16 cellular contexts compared by ENCODE assay signal in genomic region chr10:90222939-90223338, GRCh38.
DNase-seq lines count a peak whose midpoint lies in the region; ATAC-seq, FAIRE-seq and TF ChIP-seq lines count a peak whose summit lies in the region.
"Had no signal": no experiment of that assay in that cellular context is flagged by ENCODE, and none has a peak within 500 bp of the region (broad histone marks: within the 10 kb centered on the region; RNA-seq: fewer than 3 reads in every experiment).

No MANE protein-coding gene starts in this region.

- H2BK20ac ChIP-seq in H1 (ENCODE audit: low read length): no peak overlapping the region

- H2BK15ac ChIP-seq in H1 (ENCODE audit: low read length) (no peak overlapping the region), mesenchymal stem cell (ENCODE audit: low read depth, poor library complexity, severe bottlenecking) (peak overlapping the region; percentile 19)

- CTCF ChIA-PET in PC-9 (lab: Charles Lee): no interaction called here
- CTCF ChIA-PET in H1 (lab: Charles Lee; ENCODE audit: partially characterized antibody): no interaction called here

- no peaks in the 10 kb centered on the region for H3K9me2 ChIP-seq in PC-9 (ENCODE audit: insufficient read depth)

- H3K79me2 ChIP-seq in ACC112 (ENCODE audit: control insufficient read depth, insufficient read depth, low read length, unreplicated experiment): no peaks in the 10 kb centered on the region
- no peaks in the 10 kb centered on the region for H3K79me2 ChIP-seq in PC-9 (ENCODE audit: low read depth)
- no peaks in the 10 kb centered on the region for H3K79me2 ChIP-seq in H1 (ENCODE audit: control insufficient read depth in 1 of 2, insufficient read depth in 2 of 2, low read length in 2 of 2)

- TF ChIP-seq POLR2A in H1 (IDR thresholded peaks at IDR 0.05; ENCODE audit: control extremely low read depth in 1 of 2, low read depth in 2 of 2, low read length in 2 of 2): no peak

- H3K36me3 ChIP-seq in ACC112 (ENCODE audit: insufficient read depth, low read length) (no peaks in the 10 kb centered on the region), PC-9 (ENCODE audit: low read depth) (no peaks in the 10 kb centered on the region), H1 (ENCODE audit: control insufficient read depth in 2 of 4, insufficient read depth in 4 of 4, low read length in 3 of 4) (no peaks in the 10 kb centered on the region), mesenchymal stem cell (ENCODE audit: control insufficient read depth in 1 of 2, insufficient read depth in 2 of 2, low read depth in 1 of 2, low read length in 2 of 2) (no peaks in the 10 kb centered on the region)
- H3K36me3 ChIP-seq: HAP-1 had no signal

- ATAC-seq in HG03378 (IDR thresholded peaks at IDR 0.05; ENCODE audit: unreplicated experiment) (no peak), GM18517 (IDR thresholded peaks at IDR 0.05; ENCODE audit: unreplicated experiment) (no peak)
- ATAC-seq: Panc1 had no signal

- H3K14ac ChIP-seq in H1 (ENCODE audit: insufficient read length) (no peak overlapping the region), mesenchymal stem cell (ENCODE audit: low read length in 2 of 2) (peak overlapping the region in 1 of 2 experiments; percentile 11)

- peaks cover 26% of the 10 kb centered on the region for H3K4me1 ChIP-seq in ACC112 (ENCODE audit: control insufficient read depth, insufficient read depth, low read length, unreplicated experiment)
- no peaks in the 10 kb centered on the region for H3K4me1 ChIP-seq in PC-9 (replicated peaks; ENCODE audit: insufficient read depth)
- H3K4me1 ChIP-seq in H1 (replicated peaks in 1 of 4; ENCODE audit: control insufficient read depth in 3 of 4, insufficient read depth in 4 of 4, low read length in 3 of 4): no peaks in the 10 kb centered on the region
- H3K4me1 ChIP-seq in mesenchymal stem cell (ENCODE audit: control insufficient read depth, insufficient read depth, low read depth, low read length): peaks cover 2% of the 10 kb centered on the region
- H3K4me1 ChIP-seq: HAP-1 had no signal

- H4K8ac ChIP-seq in H1 (ENCODE audit: extremely low read depth, insufficient read depth, low read length) (no peak overlapping the region), mesenchymal stem cell (ENCODE audit: low read length) (no peak overlapping the region)

- H3K23ac ChIP-seq in H1 (ENCODE audit: insufficient read length) (no peak overlapping the region), mesenchymal stem cell (ENCODE audit: low read length in 2 of 2) (no peak overlapping the region)

- POLR2A ChIA-PET in PC-9 (lab: Charles Lee; ENCODE audit: unreplicated experiment) (interaction anchor here (0.6 kb wide), 1 partner anchor 62 kb away, joined by 3 read pairs; no protein-coding TSS in a partner anchor), H1 (lab: Charles Lee; ENCODE audit: partially characterized antibody) (no interaction called here)

- no peaks in the 10 kb centered on the region for H4K20me1 ChIP-seq in PC-9 (ENCODE audit: insufficient read depth)
- H4K20me1 ChIP-seq in H1 (replicated peaks in 1 of 2; ENCODE audit: control insufficient read depth in 1 of 2, insufficient read depth in 2 of 2, low read length in 2 of 2): no peaks in the 10 kb centered on the region

- no peak overlapping the region for H2BK120ac ChIP-seq in H1 (replicated peaks; ENCODE audit: low read depth, low read length)
- H2BK120ac ChIP-seq in mesenchymal stem cell (ENCODE audit: low read depth, low read length): peak overlapping the region; percentile 57

- no peaks in the 10 kb centered on the region for H3F3A ChIP-seq in PC-9 (ENCODE audit: insufficient read depth, low read depth)

- H3K27ac ChIP-seq in ACC112 (ENCODE audit: low read depth, low read length) (peak overlapping the region; percentile 53; the same call in 1 of the 2 replicates), PC-9 (no peak overlapping the region), H1 (ENCODE audit: low read depth, low read length) (no peak overlapping the region), mesenchymal stem cell (ENCODE audit: low read length, poor library complexity, severe bottlenecking) (peak overlapping the region; percentile 10)

- no peak overlapping the region for H3K4ac ChIP-seq in H1 (replicated peaks; ENCODE audit: insufficient read length, low read depth, low read length)
- H3K4ac ChIP-seq in mesenchymal stem cell (ENCODE audit: low read depth in 1 of 2, low read length in 2 of 2): peak overlapping the region; percentile 33 to 63

- H2AFZ ChIP-seq in ACC112 (ENCODE audit: low read length, unreplicated experiment): peak overlapping the region; percentile 8
- no peak overlapping the region for H2AFZ ChIP-seq in PC-9
- H2AFZ ChIP-seq in H1 (ENCODE audit: low read length): 0 out of 2 replicates have a peak overlapping the region, but pooled peaks have one; percentile 60
- H2AFZ ChIP-seq in mesenchymal stem cell (ENCODE audit: low read depth, low read length): no peak overlapping the region

- no peak overlapping the region for H3K9ac ChIP-seq in H1 (replicated peaks in 1 of 4; ENCODE audit: extremely low read depth in 1 of 4, low read depth in 3 of 4, low read length in 3 of 4)
- H3K9ac ChIP-seq in mesenchymal stem cell (ENCODE audit: low read length): no peak overlapping the region

- H2AK5ac ChIP-seq in H1 (ENCODE audit: low read depth, low read length) (no peak overlapping the region), mesenchymal stem cell (ENCODE audit: low read length, severe bottlenecking) (peak overlapping the region; percentile 97)

- H3K79me1 ChIP-seq in H1 (ENCODE audit: low read depth, low read length) (no peaks in the 10 kb centered on the region), mesenchymal stem cell (replicated peaks; ENCODE audit: low read length, poor library complexity, severe bottlenecking) (no peaks in the 10 kb centered on the region)

- H3K27me3 ChIP-seq in ACC112 (ENCODE audit: insufficient read depth, low read length) (no peaks in the 10 kb centered on the region), PC-9 (ENCODE audit: insufficient read depth, low read depth) (no peaks in the 10 kb centered on the region), H1 (replicated peaks in 1 of 4; ENCODE audit: control insufficient read depth in 3 of 4, extremely low read depth in 1 of 4, insufficient read depth in 3 of 4, low read length in 3 of 4) (no peaks in the 10 kb centered on the region), mesenchymal stem cell (ENCODE audit: control insufficient read depth in 1 of 2, insufficient read depth in 1 of 2, low read length in 2 of 2) (no peaks in the 10 kb centered on the region)

- no peak for FAIRE-seq in H1 (lab: Jason Lieb, UNC)

- H4K91ac ChIP-seq in H1 (replicated peaks; ENCODE audit: insufficient read length, low read length): no peak overlapping the region
- H4K91ac ChIP-seq in mesenchymal stem cell (ENCODE audit: low read length): no peak overlapping the region

- H3K23me2 ChIP-seq in H1 (ENCODE audit: low read depth, low read length): no peaks in the 10 kb centered on the region

- TF ChIP-seq EP300 in H1 (IDR thresholded peaks at IDR 0.05; ENCODE audit: borderline replicate concordance in 1 of 2, low read depth in 2 of 2, low read length in 2 of 2): no peak

- H4K5ac ChIP-seq in H1 (ENCODE audit: insufficient read length, low read depth, low read length): no peak overlapping the region

- no peak overlapping the region for H3K4me2 ChIP-seq in PC-9
- H3K4me2 ChIP-seq in H1 (ENCODE audit: insufficient read depth in 1 of 2, low read depth in 2 of 2, low read length in 2 of 2): no peak overlapping the region
- H3K4me2 ChIP-seq in mesenchymal stem cell (ENCODE audit: low read length, poor library complexity, severe bottlenecking): no peak overlapping the region

- 92 to 100% methylated on average over 1 to 5 of the region's 5 CpGs for WGBS in H1 (ENCODE audit: extremely low coverage in 1 of 2, insufficient coverage in 1 of 2, insufficient read length in 1 of 2, insufficient replicate concordance in 2 of 2, low coverage in 1 of 2, low lambda C conversion rate in 2 of 2, missing lambda C conversion rate in 1 of 2), 2 experiments
- WGBS in mesenchymal stem cell: 65% methylated on average over 5 of the region's 5 CpGs

- intact Hi-C loops in PC-9 (cut with micrococcal nuclease; ENCODE audit: unreplicated experiment): loop anchor here (2.0 kb wide), 2 partner anchors 74 to 370 kb away; no protein-coding TSS in a partner anchor

- H3K18ac ChIP-seq in H1 (ENCODE audit: extremely low read depth, low read length): no peak overlapping the region
- peak overlapping the region; percentile 48 for H3K18ac ChIP-seq in mesenchymal stem cell (ENCODE audit: low read depth in 1 of 2, low read length in 2 of 2)

- no peak overlapping the region for H3K56ac ChIP-seq in H1 (replicated peaks; ENCODE audit: insufficient read length, low read depth, low read length)

- no peak overlapping the region for H2BK5ac ChIP-seq in H1 (ENCODE audit: low read depth, low read length)
- H2BK5ac ChIP-seq in mesenchymal stem cell (ENCODE audit: low read depth, low read length, poor library complexity, severe bottlenecking): no peak overlapping the region

- DNase-seq in PC-9 (peak; percentile 40 to 48), H1 (ENCODE audit: low read depth in 1 of 2, low spot score in 2 of 2) (no peak), mesenchymal stem cell (no peak), NCI-H2171 treated with DMSO at 0.1 percent for 48 hours (lab: John Stamatoyannopoulos, UW) (no peak)
- no peak for DNase-seq in activated naive CD4-positive, alpha-beta T cell treated with Interleukin-2 at 50 U/mL for 16 hours
- DNase-seq: 8988T, C1 segment of cervical spinal cord, Kasumi-1, NCI-H146, NCI-H2081 treated with DMSO at 0.1 percent for 48 hours, SIG-M5 had no signal

- H2BK12ac ChIP-seq in H1 (ENCODE audit: low read depth, low read length): no peak overlapping the region
- peak overlapping the region; percentile 52 to 94 for H2BK12ac ChIP-seq in mesenchymal stem cell (ENCODE audit: low read length in 2 of 2)

- H3K9me3 ChIP-seq in PC-9 (ENCODE audit: insufficient read depth, low read depth): 0 out of 2 replicates have a peak, but pooled peaks cover 5% of the 10 kb centered on the region
- H3K9me3 ChIP-seq in H1 (ENCODE audit: insufficient read depth in 2 of 2, low read depth in 1 of 2, low read length in 1 of 2): no peaks in the 10 kb centered on the region
- no peaks in the 10 kb centered on the region for H3K9me3 ChIP-seq in mesenchymal stem cell (ENCODE audit: control insufficient read depth, low read length)
- H3K9me3 ChIP-seq: HAP-1 had no signal

- H3K4me3 ChIP-seq in ACC112 (ENCODE audit: low read depth, low read length) (no peak overlapping the region), PC-9 (no peak overlapping the region), H1 (ENCODE audit: extremely low read depth in 1 of 4, insufficient read depth in 2 of 4, low read depth in 3 of 4, low read length in 4 of 4) (no peak overlapping the region), mesenchymal stem cell (ENCODE audit: insufficient read depth in 1 of 2, low read depth in 1 of 2, low read length in 2 of 2) (no peak overlapping the region)
- H3K4me3 ChIP-seq: HAP-1 had no signal

- TSS peak; percentile 24 for BruUV-seq in PC-9 (replicated peaks; lab: Mats Ljungman, UMichigan)

- no peak for TF ChIP-seq RAD21 in H1 (IDR thresholded peaks at IDR 0.05 in 1 of 2, conservative IDR thresholded peaks at IDR 0.05 in 1 of 2; ENCODE audit: low read depth in 2 of 2, low read length in 2 of 2)

- no peak for TF ChIP-seq CTCF in PC-9 (conservative IDR thresholded peaks at IDR 0.05)
- TF ChIP-seq CTCF in H1 (IDR thresholded peaks at IDR 0.05; ENCODE audit: control extremely low read depth in 1 of 3, insufficient read depth in 1 of 3, low read depth in 1 of 3, low read length in 3 of 3): no peak

Comparison
In these comparisons a context has a peak if more than half of its experiments do, and no peak if none do; other contexts are left out.
1. H2AFZ ChIP-seq: peak in ACC112 (single experiment) and H1 (single experiment); none in PC-9 (single experiment) and mesenchymal stem cell (single experiment).
2. H3K27ac ChIP-seq: peak in ACC112 (single experiment) and mesenchymal stem cell (single experiment); none in PC-9 (single experiment) and H1 (single experiment).
3. DNase-seq: peak in PC-9 (2 of 2); none in H1 (0 of 2), mesenchymal stem cell (single experiment), NCI-H2171 treated with DMSO at 0.1 percent for 48 hours (single experiment) and activated naive CD4-positive, alpha-beta T cell treated with Interleukin-2 at 50 U/mL for 16 hours (single experiment).